In the genomic region with DNA sequence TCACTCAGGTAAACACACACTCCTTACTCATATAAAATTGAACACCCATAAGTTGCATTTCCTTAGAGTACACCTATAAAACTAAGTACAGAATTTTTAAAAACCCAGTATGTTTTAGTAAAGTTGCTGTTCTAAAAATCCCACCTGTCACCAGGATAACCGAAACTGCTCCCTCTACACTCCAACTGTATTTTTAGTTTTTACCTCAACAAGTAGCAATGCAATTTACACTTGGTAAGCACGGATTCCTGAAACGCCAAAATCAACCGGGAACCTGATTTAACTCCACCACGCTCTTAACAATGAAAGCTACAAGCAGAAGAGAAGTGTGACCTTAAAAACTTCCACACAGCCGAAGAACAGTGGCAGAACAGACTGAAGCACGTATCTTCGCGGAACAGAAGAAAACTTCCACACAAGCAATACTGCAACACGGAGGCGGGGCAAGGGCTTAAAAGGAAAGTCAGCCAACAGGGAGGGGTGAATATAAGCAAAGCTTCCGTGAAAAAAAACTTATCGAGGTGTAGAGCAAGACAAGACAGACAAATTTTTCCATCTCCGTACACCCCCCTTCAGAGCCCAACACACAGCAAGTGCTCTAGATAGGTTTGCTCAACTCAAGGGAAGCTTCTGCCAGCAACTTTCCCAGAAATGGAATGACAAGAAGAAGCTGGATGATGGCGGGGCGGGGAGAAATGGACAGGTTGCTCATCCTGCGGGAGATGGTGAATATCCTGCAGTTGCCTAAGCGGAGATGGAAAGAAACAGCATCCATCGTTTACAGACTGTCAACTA, we compare ENCODE assay signal across 8 cellular contexts. TPM values are rescaled to one million over a fixed set of nuclear protein-coding genes. Genes with fewer than 3 reads are reported as not detected.
DNase-seq lines count a peak whose midpoint lies in the region; ATAC-seq, FAIRE-seq and TF ChIP-seq lines count a peak whose summit lies in the region.

No MANE protein-coding gene starts in this region.

- peak overlapping the region; percentile 43 to 93 (median 82) for H3K27ac ChIP-seq in pancreas
- peak overlapping the region; percentile 79 to 94 (median 91) for H3K27ac ChIP-seq in tibial nerve

- peak; percentile 28 to 60 (median 52) for ATAC-seq in pancreas

- H3K4me1 ChIP-seq in pancreas (peaks cover 11 to 34% (median 28%) of the 10 kb centered on the region in 3 donors), tibial nerve (peaks cover 0 to 45% (median 12%) of the 10 kb centered on the region in 4 donors)

- intact Hi-C loops in pancreas (cut with DNase I) = no loop called here

- peak in 1 of 2 donors; percentile 32 for TF ChIP-seq EP300 in tibial nerve (IDR thresholded peaks at IDR 0.05)

- H3K27me3 ChIP-seq in pancreas (no peaks in the 10 kb centered on the region), tibial nerve (no peaks in the 10 kb centered on the region)

- peak in 1 of 2 donors; percentile 14 for TF ChIP-seq POLR2A in tibial nerve (IDR thresholded peaks at IDR 0.05)

- TF ChIP-seq CTCF in GM20000 (IDR thresholded peaks at IDR 0.05; ENCODE audit: extremely low read depth, missing control alignments) (no peak), pancreas (IDR thresholded peaks at IDR 0.05) (no peak), tibial nerve (IDR thresholded peaks at IDR 0.05) (no peak)

- no peaks in the 10 kb centered on the region for H3K36me3 ChIP-seq in pancreas
- no peaks in the 10 kb centered on the region for H3K36me3 ChIP-seq in tibial nerve

- WGBS in pancreas, 2 donors = 0 to 1% methylated on average over 19 of the region's 19 CpGs
- 1% methylated on average over 19 of the region's 19 CpGs for WGBS in tibial nerve, 2 donors

- H3K9me3 ChIP-seq in pancreas (no peaks in the 10 kb centered on the region), tibial nerve (no peaks in the 10 kb centered on the region)

- H3K4me3 ChIP-seq in pancreas = peak overlapping the region; percentile 45 to 92 (median 60)
- H3K4me3 ChIP-seq in tibial nerve = peak overlapping the region; percentile 64 to 90 (median 87)

- no peak for FAIRE-seq in pancreas (lab: Jason Lieb, UNC)

- DNase-seq in A172 (ENCODE audit: low spot score) (peak; percentile 23), GM20000 (ENCODE audit: low spot score) (peak; percentile 75), SIG-M5 treated with dmso at 0.1 percent for 504 hours (lab: John Stamatoyannopoulos, UW; ENCODE audit: unreplicated experiment) (peak; percentile 90), globus pallidus (ENCODE audit: low spot score) (peak; percentile 45), pancreas (peak in 5 of 6 donors; percentile 51 to 76 (median 52)), tibial nerve (ENCODE audit: low spot score in 2 of 2) (peak in 1 of 2 donors; percentile 55), retina (no peak)
- peak; percentile 74 for DNase-seq in activated naive CD4-positive, alpha-beta T cell treated with Interleukin-2 at 50 U/mL for 16 hours

RNA-seq across cellular contexts. Expression of gene STAU1, which starts 1.4 kb away (rescaled TPM):
- 65.7 and 65.9 TPM in 2 replicates for total RNA-seq in A172 (2014; rRNA removed; shearing (Covaris generic))
- total RNA-seq in pancreas (10 to 100 TPM; 43.9 to 62.8 (median 56.2) TPM), tibial nerve (10 to 100 TPM; 64.2 to 79.8 (median 70.9) TPM)
- polyA plus RNA-seq in pancreas = 10 to 100 TPM; 18.9 to 29.6 TPM

RNA-seq across cellular contexts. Expression of gene DDX27, which starts 32.5 kb away (rescaled TPM):
- total RNA-seq in A172 (2014; rRNA removed; shearing (Covaris generic)) = 50.7 and 66.2 TPM in 2 replicates
- 10 to 100 TPM; 12.0 to 18.4 (median 15.9) TPM for total RNA-seq in pancreas
- polyA plus RNA-seq in pancreas = 10 to 100 TPM; 19.7 to 33.0 TPM
- total RNA-seq in tibial nerve = 10 to 100 TPM; 24.5 to 33.4 (median 28.3) TPM
